8 cellular contexts compared by ENCODE assay signal in genomic region chr1:109802901-109803561, GRCh38. TPM values are rescaled to one million over a fixed set of nuclear protein-coding genes. Genes with fewer than 3 reads are reported as not detected.
DNase-seq lines count a peak whose midpoint lies in the region; ATAC-seq lines count a peak whose summit lies in the region.
"Had no signal": no experiment of that assay in that cellular context is flagged by ENCODE, and none has a peak within 500 bp of the region (broad histone marks: within the 10 kb centered on the region; RNA-seq: fewer than 3 reads in every experiment).

No MANE protein-coding gene starts in this region.

- peaks cover 58% of the 10 kb centered on the region for H3K4me1 Mint-ChIP-seq in activated naive CD8-positive, alpha-beta T cell treated with anti-CD3 and anti-CD28 coated beads, Interleukin-2, amount 50 U/mL, for 24 hours
- peaks cover 46 to 60% of the 10 kb centered on the region in 2 donors for H3K4me1 Mint-ChIP-seq in immature natural killer cell
- peaks cover 75% of the 10 kb centered on the region for H3K4me1 Mint-ChIP-seq in stimulated activated naive CD8-positive, alpha-beta T cell treated with anti-CD3 and anti-CD28 coated beads, Interleukin-15, amount 100 ng/mL, for 72 hours

- ATAC-seq in activated naive CD8-positive, alpha-beta T cell treated with anti-CD3 and anti-CD28 coated beads, Interleukin-2, amount 50 U/mL, for 24 hours: peak; percentile 21
- ATAC-seq in stimulated activated naive CD8-positive, alpha-beta T cell treated with anti-CD3 and anti-CD28 coated beads, Interleukin-15, amount 100 ng/mL, for 72 hours: no peak
- ATAC-seq in GM21526 (IDR thresholded peaks at IDR 0.05; ENCODE audit: low FRiP score, unreplicated experiment): no peak

- no peaks in the 10 kb centered on the region for H3K9me3 Mint-ChIP-seq in activated naive CD8-positive, alpha-beta T cell treated with anti-CD3 and anti-CD28 coated beads, Interleukin-2, amount 50 U/mL, for 24 hours
- H3K9me3 Mint-ChIP-seq in immature natural killer cell: peaks cover 0 to 2% (median 0%) of the 10 kb centered on the region in 6 donors
- H3K9me3 Mint-ChIP-seq in stimulated activated naive CD8-positive, alpha-beta T cell treated with anti-CD3 and anti-CD28 coated beads, Interleukin-15, amount 100 ng/mL, for 72 hours: no peaks in the 10 kb centered on the region

- peak overlapping the region; percentile 82 for H3K27ac Mint-ChIP-seq in activated naive CD8-positive, alpha-beta T cell treated with anti-CD3 and anti-CD28 coated beads, Interleukin-2, amount 50 U/mL, for 24 hours
- peak overlapping the region in 5 of 6 donors; percentile 62 to 89 (median 77) for H3K27ac Mint-ChIP-seq in immature natural killer cell
- peak overlapping the region; percentile 94 to 98 for H3K27ac Mint-ChIP-seq in stimulated activated naive CD8-positive, alpha-beta T cell treated with anti-CD3 and anti-CD28 coated beads, Interleukin-15, amount 100 ng/mL, for 72 hours

- H3K36me3 Mint-ChIP-seq in activated naive CD8-positive, alpha-beta T cell treated with anti-CD3 and anti-CD28 coated beads, Interleukin-2, amount 50 U/mL, for 24 hours (ENCODE audit: low read depth): no peaks in the 10 kb centered on the region
- peaks cover 0 to 4% (median 0%) of the 10 kb centered on the region in 3 donors for H3K36me3 Mint-ChIP-seq in immature natural killer cell

- no peaks in the 10 kb centered on the region for H3K27me3 Mint-ChIP-seq in activated naive CD8-positive, alpha-beta T cell treated with anti-CD3 and anti-CD28 coated beads, Interleukin-2, amount 50 U/mL, for 24 hours
- peaks cover 4 to 15% (median 13%) of the 10 kb centered on the region in 3 donors for H3K27me3 Mint-ChIP-seq in immature natural killer cell (ENCODE audit: low read depth in 3 of 3)
- no peaks in the 10 kb centered on the region for H3K27me3 Mint-ChIP-seq in stimulated activated naive CD8-positive, alpha-beta T cell treated with anti-CD3 and anti-CD28 coated beads, Interleukin-15, amount 100 ng/mL, for 72 hours

- DNase-seq in RPMI8226 (peak; percentile 66), immature natural killer cell (no peak), hepatic stellate cell (ENCODE audit: low spot score) (no peak), SHP77 treated with DMSO at 0.1 percent for 48 hours (lab: John Stamatoyannopoulos, UW) (no peak)
- DNase-seq in activated naive CD8-positive, alpha-beta T cell treated with anti-CD3 and anti-CD28 coated beads, Interleukin-2, amount 50 U/mL, for 24 hours: no peak
- no peak for DNase-seq in stimulated activated naive CD8-positive, alpha-beta T cell treated with anti-CD3 and anti-CD28 coated beads, Interleukin-15, amount 100 ng/mL, for 72 hours
- DNase-seq: NCI-H226 had no signal

- H3K4me3 Mint-ChIP-seq in activated naive CD8-positive, alpha-beta T cell treated with anti-CD3 and anti-CD28 coated beads, Interleukin-2, amount 50 U/mL, for 24 hours: peak overlapping the region; percentile 55
- peak overlapping the region; percentile 30 to 76 (median 73) for H3K4me3 Mint-ChIP-seq in immature natural killer cell
- H3K4me3 Mint-ChIP-seq in stimulated activated naive CD8-positive, alpha-beta T cell treated with anti-CD3 and anti-CD28 coated beads, Interleukin-15, amount 100 ng/mL, for 72 hours: peak overlapping the region; percentile 67 to 83

RNA-seq across cellular contexts. Expression of gene EPS8L3, which starts 39.3 kb away (rescaled TPM):
- polyA plus RNA-seq in immature natural killer cell: under 1 TPM in 2 of 3 donors, not detected in 1; 0.09 to 0.13 TPM
